Comparison of ENCODE assay signal across 35 cellular contexts in the genomic region with DNA sequence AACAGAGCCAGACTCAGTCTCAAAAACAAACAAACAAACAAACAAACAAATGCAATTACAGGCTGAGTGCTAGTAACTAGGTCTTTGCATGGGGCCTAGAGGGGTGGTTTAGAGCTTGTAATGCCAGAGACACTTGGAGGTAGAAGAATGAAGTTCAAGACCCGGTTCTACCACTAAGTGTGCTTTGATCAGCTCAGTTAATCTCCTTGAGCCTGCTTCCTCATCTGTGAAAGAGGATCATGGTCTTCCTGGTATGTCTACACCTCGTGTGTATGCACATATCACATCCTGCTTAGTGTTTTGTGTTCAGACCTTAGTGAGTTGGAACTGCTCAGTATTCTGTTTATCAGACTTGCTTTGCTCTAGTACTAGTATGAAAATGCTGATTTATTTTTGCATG. TPM values are rescaled to one million over a fixed set of nuclear protein-coding genes. Genes with fewer than 3 reads are reported as not detected.
DNase-seq lines count a peak whose midpoint lies in the region; ATAC-seq, FAIRE-seq and TF ChIP-seq lines count a peak whose summit lies in the region.
"Had no signal": no experiment of that assay in that cellular context is flagged by ENCODE, and none has a peak within 500 bp of the region (broad histone marks: within the 10 kb centered on the region; RNA-seq: fewer than 3 reads in every experiment).

No MANE protein-coding gene starts in this region.

- no TSS peak for BruUV-seq in OCI-LY7 (replicated peaks; lab: Mats Ljungman, UMichigan)
- no TSS peak for BruUV-seq in endothelial cell of umbilical vein (replicated peaks; lab: Mats Ljungman, UMichigan)

- intact Hi-C loops in OCI-LY7 (cut with micrococcal nuclease; ENCODE audit: unreplicated experiment) = no loop called here
- intact Hi-C loops in endothelial cell of umbilical vein (cut with micrococcal nuclease) = no loop called here
- intact Hi-C loops in upper lobe of right lung (cut with DNase I) = no loop called here

- no peaks in the 10 kb centered on the region for H3K36me3 ChIP-seq in SK-N-SH (replicated peaks in 1 of 2; ENCODE audit: control insufficient read depth in 1 of 2, insufficient read depth in 2 of 2, low read length in 1 of 2)
- no peaks in the 10 kb centered on the region for H3K36me3 ChIP-seq in OCI-LY7 (ENCODE audit: insufficient read depth, low read length)
- H3K36me3 ChIP-seq in endothelial cell of umbilical vein (ENCODE audit: control insufficient read depth in 2 of 2, extremely low read depth in 1 of 2, insufficient read depth in 2 of 2, low read length in 2 of 2) = no peaks in the 10 kb centered on the region
- no peaks in the 10 kb centered on the region for H3K36me3 ChIP-seq in upper lobe of right lung
- H3K36me3 ChIP-seq: ascending aorta, BE2C, neutrophil, Peyer's patch, SJSA1 had no signal

- no peak overlapping the region; a peak in 1 of 4 replicates for H3K27ac ChIP-seq in SK-N-SH (ENCODE audit: low read depth in 2 of 2, low read length in 1 of 2)
- no peak overlapping the region for H3K27ac ChIP-seq in OCI-LY7 (ENCODE audit: low read depth, low read length, poor library complexity, severe bottlenecking)
- no peak overlapping the region for H3K27ac ChIP-seq in endothelial cell of umbilical vein (ENCODE audit: insufficient read depth, low read depth, low read length)
- H3K27ac ChIP-seq in upper lobe of right lung = no peak overlapping the region
- H3K27ac ChIP-seq: neutrophil, Peyer's patch, SJSA1 had no signal

- FAIRE-seq in endothelial cell of umbilical vein (lab: Jason Lieb, UNC) = no peak
- FAIRE-seq: endometrium, GM12891 had no signal

- TF ChIP-seq RAD21 in SK-N-SH (IDR thresholded peaks at IDR 0.05; ENCODE audit: low read length) = no peak

- H3K9me3 Mint-ChIP-seq in activated T-helper 17 cell treated with anti-CD3 and anti-CD28 coated beads, Interleukin-2, amount 50 U/mL, for 72 hours = no peaks in the 10 kb centered on the region
- H3K9me3 Mint-ChIP-seq: activated B cell treated with CpG ODN at 0.5 μM for 24 hours; activated T-helper 2 cell treated with anti-CD3 and anti-CD28 coated beads, Interferon-gamma antibody, Interleukin-2, Interleukin-4, amounts not matched to agents 10 μg/mL and 5 μg/mL and 100 μg/mL, durations not matched to agents 14 hours and 24 hours and 36 hours; dendritic cell treated with granulocyte-macrophage colony-stimulating factor and Interleukin-4, amounts not matched to agents 40 ng/mL and 50 ng/mL, for 4 days; memory B cell had no signal

- H3K27me3 ChIP-seq in SK-N-SH (ENCODE audit: insufficient read depth) (peaks cover 19% of the 10 kb centered on the region), endothelial cell of umbilical vein (ENCODE audit: control insufficient read depth in 2 of 2, insufficient read depth in 2 of 2, low read length in 2 of 2) (peaks cover 7 to 13% of the 10 kb centered on the region in 2 experiments), upper lobe of right lung (peaks cover 15% of the 10 kb centered on the region)
- H3K27me3 ChIP-seq: ascending aorta had no signal

- H3K36me3 Mint-ChIP-seq in activated T-helper 17 cell treated with anti-CD3 and anti-CD28 coated beads, Interleukin-2, amount 50 U/mL, for 72 hours (ENCODE audit: low read depth) = no peaks in the 10 kb centered on the region
- H3K36me3 Mint-ChIP-seq: activated naive CD8-positive, alpha-beta T cell; memory B cell had no signal

- no peak for TF ChIP-seq EP300 in SK-N-SH (IDR thresholded peaks at IDR 0.05; ENCODE audit: borderline replicate concordance in 1 of 2, low read depth in 1 of 2, low read length in 1 of 2)

- TF ChIP-seq POLR2A in endothelial cell of umbilical vein (IDR thresholded peaks at IDR 0.05; ENCODE audit: low read depth, low read length) = no peak

- H3K4me2 ChIP-seq in SK-N-SH (no peak overlapping the region), OCI-LY7 (ENCODE audit: low read length) (no peak overlapping the region), endothelial cell of umbilical vein (ENCODE audit: insufficient read depth, low read length) (no peak overlapping the region)

- H3K79me2 ChIP-seq in SK-N-SH (ENCODE audit: insufficient read depth) = no peaks in the 10 kb centered on the region
- H3K79me2 ChIP-seq in OCI-LY7 (ENCODE audit: insufficient read depth, low read depth, low read length) = no peaks in the 10 kb centered on the region
- no peaks in the 10 kb centered on the region for H3K79me2 ChIP-seq in endothelial cell of umbilical vein (ENCODE audit: control insufficient read depth, insufficient read depth, low read length)

- peaks cover 11% of the 10 kb centered on the region for H3K27me3 Mint-ChIP-seq in activated T-helper 17 cell treated with anti-CD3 and anti-CD28 coated beads, Interleukin-2, amount 50 U/mL, for 72 hours

- ATAC-seq in SK-N-SH treated with all-trans-retinoic acid at 6 μM for 48 hours = no peak
- ATAC-seq in upper lobe of right lung = peak; percentile 20
- ATAC-seq in activated T-helper 17 cell treated with anti-CD3 and anti-CD28 coated beads, Interleukin-2, amount 50 U/mL, for 72 hours (replicated peaks) = no peak
- no peak for ATAC-seq in GM19452 (IDR thresholded peaks at IDR 0.05; ENCODE audit: unreplicated experiment)
- ATAC-seq: left cardiac atrium, T-helper 17 cell had no signal

- H2AFZ ChIP-seq in SK-N-SH (ENCODE audit: low read depth) = peak overlapping the region; percentile 42; the same call in 1 of the 2 replicates
- H2AFZ ChIP-seq in OCI-LY7 (ENCODE audit: low read length) = peak overlapping the region; percentile 64
- peak overlapping the region; percentile 6 for H2AFZ ChIP-seq in endothelial cell of umbilical vein (ENCODE audit: low read depth, low read length)

- peaks cover 10% of the 10 kb centered on the region for H3F3A ChIP-seq in SK-N-SH (replicated peaks; ENCODE audit: insufficient read depth)

- POLR2A ChIA-PET in SK-N-SH (lab: Yijun Ruan, JAX) (interaction anchor here (0.6 kb wide), 1 partner anchor 465 kb away, joined by 4 read pairs; no protein-coding TSS in a partner anchor), OCI-LY7 (lab: Charles Lee) (interaction anchor here (0.6 to 1.2 kb wide), 2 partner anchors 28 to 265 kb away, joined by 3 to 4 read pairs; no protein-coding TSS in a partner anchor), endothelial cell of umbilical vein (lab: Charles Lee) (no interaction called here)

- H4K20me1 ChIP-seq in SK-N-SH (ENCODE audit: insufficient read depth) (no peaks in the 10 kb centered on the region), OCI-LY7 (ENCODE audit: insufficient read depth, low read length) (no peaks in the 10 kb centered on the region), endothelial cell of umbilical vein (replicated peaks; ENCODE audit: control insufficient read depth, extremely low read depth, insufficient read depth, low read length) (no peaks in the 10 kb centered on the region)

- H3K9me3 ChIP-seq in SK-N-SH = no peaks in the 10 kb centered on the region
- H3K9me3 ChIP-seq in OCI-LY7 (ENCODE audit: low read length) = no peaks in the 10 kb centered on the region
- H3K9me3 ChIP-seq in endothelial cell of umbilical vein (replicated peaks; ENCODE audit: control insufficient read depth, insufficient read depth, low read length) = no peaks in the 10 kb centered on the region
- no peaks in the 10 kb centered on the region for H3K9me3 ChIP-seq in upper lobe of right lung
- H3K9me3 ChIP-seq: ascending aorta, BE2C, neutrophil, Peyer's patch, SJSA1 had no signal

- H3K9ac ChIP-seq in SK-N-SH = no peak overlapping the region
- no peak overlapping the region for H3K9ac ChIP-seq in endothelial cell of umbilical vein (replicated peaks; ENCODE audit: extremely low read depth, insufficient read depth, low read length)

- no peak for TF ChIP-seq CTCF in SK-N-SH (IDR thresholded peaks at IDR 0.05)
- TF ChIP-seq CTCF in OCI-LY7 (conservative IDR thresholded peaks at IDR 0.05; ENCODE audit: low read length) = no peak
- TF ChIP-seq CTCF in endothelial cell of umbilical vein (IDR thresholded peaks at IDR 0.05; ENCODE audit: extremely low read depth in 1 of 2, insufficient read depth in 1 of 2, low read depth in 1 of 2, low read length in 2 of 2) = no peak
- no peak for TF ChIP-seq CTCF in upper lobe of right lung (IDR thresholded peaks at IDR 0.05)

- H3K9me2 ChIP-seq in SK-N-SH (no peaks in the 10 kb centered on the region), OCI-LY7 (ENCODE audit: insufficient read depth, low read length) (no peaks in the 10 kb centered on the region)

- no peak overlapping the region for H3K4me3 ChIP-seq in SK-N-SH (ENCODE audit: low read depth in 2 of 2, low read length in 1 of 2)
- H3K4me3 ChIP-seq in OCI-LY7 (ENCODE audit: low read depth, low read length, poor library complexity, severe bottlenecking) = no peak overlapping the region
- H3K4me3 ChIP-seq in endothelial cell of umbilical vein (replicated peaks in 1 of 3; ENCODE audit: insufficient read depth in 1 of 3, low read depth in 1 of 3, low read length in 3 of 3) = no peak overlapping the region
- no peak overlapping the region for H3K4me3 ChIP-seq in upper lobe of right lung
- H3K4me3 ChIP-seq: ascending aorta, Peyer's patch, SJSA1 had no signal

- H3K4me3 Mint-ChIP-seq in activated T-helper 17 cell treated with anti-CD3 and anti-CD28 coated beads, Interleukin-2, amount 50 U/mL, for 72 hours = no peak overlapping the region
- H3K4me3 Mint-ChIP-seq: activated B cell treated with CpG ODN at 0.5 μM for 24 hours; activated naive CD8-positive, alpha-beta T cell; dendritic cell treated with granulocyte-macrophage colony-stimulating factor and Interleukin-4, amounts not matched to agents 40 ng/mL and 50 ng/mL, for 4 days; memory B cell; T-helper 17 cell had no signal

- H3K4me1 ChIP-seq in SK-N-SH (ENCODE audit: control insufficient read depth in 1 of 2, insufficient read depth in 2 of 2, low read depth in 1 of 2, low read length in 1 of 2) (peaks cover 8 to 14% of the 10 kb centered on the region in 2 experiments; a peak in 3 of 4 replicates), OCI-LY7 (ENCODE audit: insufficient read depth, low read length, poor library complexity, severe bottlenecking) (peaks cover 10% of the 10 kb centered on the region), endothelial cell of umbilical vein (ENCODE audit: control insufficient read depth, extremely low read depth, insufficient read depth, low read length) (peaks cover 28% of the 10 kb centered on the region), upper lobe of right lung (no peaks in the 10 kb centered on the region)
- H3K4me1 ChIP-seq: BE2C had no signal

- no peaks in the 10 kb centered on the region for H3K9me1 ChIP-seq in endothelial cell of umbilical vein (replicated peaks; ENCODE audit: control insufficient read depth, extremely low read depth, insufficient read depth, low read length)

- CTCF ChIA-PET in SK-N-SH (lab: Yijun Ruan, JAX) = interaction anchor here (1.1 kb wide), 1 partner anchor 14 kb away, joined by 4 read pairs; no protein-coding TSS in a partner anchor
- CTCF ChIA-PET in OCI-LY7 (lab: Charles Lee; ENCODE audit: unreplicated experiment) = no interaction called here
- CTCF ChIA-PET in endothelial cell of umbilical vein (lab: Charles Lee) = no interaction called here

- dilution Hi-C loops in endothelial cell of umbilical vein (cut with MboI; ENCODE audit: extremely low pct_ligation_motif_present, low sequenced_read_pairs) = no loop called here

- 70% methylated on average over 2 of the region's 2 CpGs for WGBS in SK-N-SH (ENCODE audit: low lambda C conversion rate)

- no peak overlapping the region for H3K27ac Mint-ChIP-seq in activated T-helper 17 cell treated with anti-CD3 and anti-CD28 coated beads, Interleukin-2, amount 50 U/mL, for 72 hours
- H3K27ac Mint-ChIP-seq: activated B cell treated with CpG ODN at 0.5 μM for 24 hours; activated naive CD8-positive, alpha-beta T cell; activated T-helper 2 cell treated with anti-CD3 and anti-CD28 coated beads, Interferon-gamma antibody, Interleukin-2, Interleukin-4, amounts not matched to agents 10 μg/mL and 5 μg/mL and 100 μg/mL, durations not matched to agents 14 hours and 24 hours and 36 hours; dendritic cell treated with granulocyte-macrophage colony-stimulating factor and Interleukin-4, amounts not matched to agents 40 ng/mL and 50 ng/mL, for 4 days; memory B cell; T-helper 17 cell had no signal

- peaks cover 5% of the 10 kb centered on the region for H3K4me1 Mint-ChIP-seq in activated T-helper 17 cell treated with anti-CD3 and anti-CD28 coated beads, Interleukin-2, amount 50 U/mL, for 72 hours

- DNase-seq in SK-N-SH (no peak), OCI-LY7 (ENCODE audit: low spot score) (peak; percentile 34), endothelial cell of umbilical vein (ENCODE audit: low read depth, low spot score) (no peak), upper lobe of right lung (no peak), midbrain (lab: John Stamatoyannopoulos, UW) (no peak)
- DNase-seq: activated B cell treated with CpG ODN at 0.5 μM for 24 hours; activated CD4-positive, alpha-beta T cell treated with anti-CD3 and anti-CD28 coated beads, Interleukin-2, amount 50 U/mL, for 4 hours; activated CD8-positive, alpha-beta memory T cell treated with anti-CD3 and anti-CD28 coated beads, Interleukin-2, amount 50 U/mL, for 4 hours; BE2C; central memory CD4-positive, alpha-beta T cell; COR-L47; H7; head of caudate nucleus; Kasumi-1; left cardiac atrium; NCI-H1105 treated with DMSO at 0.1 percent for 48 hours; NCI-H2029; NCI-H2227 treated with DMSO at 0.1 percent for 48 hours; NCI-H69; Peyer's patch; stimulated activated CD8-positive, alpha-beta memory T cell treated with anti-CD3 and anti-CD28 coated beads, Interleukin-4, amount 100 ng/mL, for 48 hours; T-helper 17 cell had no signal

RNA-seq across cellular contexts. Expression of gene ATP6V1C2, which starts 4.8 kb away (rescaled TPM):
- polyA plus RNA-seq in SK-N-SH (2012; rRNA removed) (0.06 and 0.12 TPM in 2 replicates), endothelial cell of umbilical vein (0.03 and 0.05 TPM in 2 replicates)
- 0.10 and 0.15 TPM in 2 replicates for polyA plus RNA-seq in SK-N-SH (2012; cell fraction: cytosol; rRNA removed)
- 0.08 and 0.45 TPM in 2 replicates for polyA plus RNA-seq in SK-N-SH (2012; cell fraction: nucleus; rRNA removed)
- total RNA-seq in OCI-LY7 (2014; rRNA removed; shearing (Covaris generic)) = 0.13 TPM in 1 of 2 replicates, not detected in the other
- total RNA-seq in OCI-LY7 (2022) (not detected in 2 replicates), endothelial cell of umbilical vein (0.13 TPM in 1 of 2 replicates, not detected in the other), upper lobe of right lung (not detected)
- polyA plus RNA-seq in endothelial cell of umbilical vein (2011; cell fraction: cytosol; rRNA removed) = 0.03 TPM in 1 of 2 replicates, not detected in the other
- polyA plus RNA-seq in endothelial cell of umbilical vein (2011; cell fraction: nucleus; rRNA removed) = 0.17 and 0.52 TPM in 2 replicates
- 1.8 and 2.3 TPM in 2 replicates for polyA plus RNA-seq in endothelial cell of umbilical vein (2012)
- polyA minus RNA-seq in endothelial cell of umbilical vein = not detected in 2 replicates
- 3.2 TPM for polyA minus RNA-seq in endothelial cell of umbilical vein (2011; cell fraction: cytosol; rRNA and poly(A)+ RNA removed)
- not detected in 2 replicates for polyA minus RNA-seq in endothelial cell of umbilical vein (2011; cell fraction: nucleus; rRNA and poly(A)+ RNA removed)
- not detected for total RNA-seq in activated T-helper 17 cell treated with anti-CD3 and anti-CD28 coated beads, Interleukin-2, amount 50 U/mL, for 72 hours
- total RNA-seq: activated T-helper 2 cell treated with anti-CD3 and anti-CD28 coated beads, Interferon-gamma antibody, Interleukin-2, Interleukin-4, amounts not matched to agents 10 μg/mL and 5 μg/mL and 100 μg/mL, durations not matched to agents 14 hours and 24 hours and 36 hours; pulmonary artery endothelial cell; T-helper 17 cell had no signal

RNA-seq across cellular contexts. Expression of gene NOL10, which starts 26.8 kb away (rescaled TPM):
- polyA plus RNA-seq in SK-N-SH (2012; rRNA removed) (12.0 and 14.3 TPM in 2 replicates), endothelial cell of umbilical vein (8.3 and 12.6 TPM in 2 replicates)
- 16.0 and 18.2 TPM in 2 replicates for polyA plus RNA-seq in SK-N-SH (2012; cell fraction: cytosol; rRNA removed)
- polyA plus RNA-seq in SK-N-SH (2012; cell fraction: nucleus; rRNA removed) = 11.3 and 13.5 TPM in 2 replicates
- 23.7 and 26.9 TPM in 2 replicates for total RNA-seq in OCI-LY7 (2014; rRNA removed; shearing (Covaris generic))
- total RNA-seq in OCI-LY7 (2022) (24.8 and 31.7 TPM in 2 replicates), endothelial cell of umbilical vein (25.7 and 28.1 TPM in 2 replicates), upper lobe of right lung (19.9 TPM)
- polyA plus RNA-seq in endothelial cell of umbilical vein (2011; cell fraction: cytosol; rRNA removed) = 12.2 and 12.9 TPM in 2 replicates
- polyA plus RNA-seq in endothelial cell of umbilical vein (2011; cell fraction: nucleus; rRNA removed) = 15.3 and 19.6 TPM in 2 replicates
- 24.5 and 30.7 TPM in 2 replicates for polyA plus RNA-seq in endothelial cell of umbilical vein (2012)
- polyA minus RNA-seq in endothelial cell of umbilical vein = 27.3 and 30.0 TPM in 2 replicates
- 26.8 TPM for polyA minus RNA-seq in endothelial cell of umbilical vein (2011; cell fraction: cytosol; rRNA and poly(A)+ RNA removed)
- 25.5 and 35.6 TPM in 2 replicates for polyA minus RNA-seq in endothelial cell of umbilical vein (2011; cell fraction: nucleus; rRNA and poly(A)+ RNA removed)
- 10 to 100 TPM; 24.1 to 46.0 TPM for total RNA-seq in activated T-helper 17 cell treated with anti-CD3 and anti-CD28 coated beads, Interleukin-2, amount 50 U/mL, for 72 hours

Comparison
In these comparisons a context has a peak if more than half of its experiments do, and no peak if none do; other contexts are left out.
1. H2AFZ ChIP-seq: peak in every context shown above with its lines; median percentile 64 in OCI-LY7; 42 in SK-N-SH; 6 in endothelial cell of umbilical vein.